In genomic region chr9:90926920-90927319, GRCh38 we compare ENCODE assay signal across 1 cellular context.
TF ChIP-seq lines count a peak whose summit lies in the region.

No MANE protein-coding gene starts in this region.

TF ChIP-seq in WTC11, 78 proteins besides CTCF, POLR2A, EP300 and RAD21 (continued from another document):
- TF ChIP-seq, protein P1, sequence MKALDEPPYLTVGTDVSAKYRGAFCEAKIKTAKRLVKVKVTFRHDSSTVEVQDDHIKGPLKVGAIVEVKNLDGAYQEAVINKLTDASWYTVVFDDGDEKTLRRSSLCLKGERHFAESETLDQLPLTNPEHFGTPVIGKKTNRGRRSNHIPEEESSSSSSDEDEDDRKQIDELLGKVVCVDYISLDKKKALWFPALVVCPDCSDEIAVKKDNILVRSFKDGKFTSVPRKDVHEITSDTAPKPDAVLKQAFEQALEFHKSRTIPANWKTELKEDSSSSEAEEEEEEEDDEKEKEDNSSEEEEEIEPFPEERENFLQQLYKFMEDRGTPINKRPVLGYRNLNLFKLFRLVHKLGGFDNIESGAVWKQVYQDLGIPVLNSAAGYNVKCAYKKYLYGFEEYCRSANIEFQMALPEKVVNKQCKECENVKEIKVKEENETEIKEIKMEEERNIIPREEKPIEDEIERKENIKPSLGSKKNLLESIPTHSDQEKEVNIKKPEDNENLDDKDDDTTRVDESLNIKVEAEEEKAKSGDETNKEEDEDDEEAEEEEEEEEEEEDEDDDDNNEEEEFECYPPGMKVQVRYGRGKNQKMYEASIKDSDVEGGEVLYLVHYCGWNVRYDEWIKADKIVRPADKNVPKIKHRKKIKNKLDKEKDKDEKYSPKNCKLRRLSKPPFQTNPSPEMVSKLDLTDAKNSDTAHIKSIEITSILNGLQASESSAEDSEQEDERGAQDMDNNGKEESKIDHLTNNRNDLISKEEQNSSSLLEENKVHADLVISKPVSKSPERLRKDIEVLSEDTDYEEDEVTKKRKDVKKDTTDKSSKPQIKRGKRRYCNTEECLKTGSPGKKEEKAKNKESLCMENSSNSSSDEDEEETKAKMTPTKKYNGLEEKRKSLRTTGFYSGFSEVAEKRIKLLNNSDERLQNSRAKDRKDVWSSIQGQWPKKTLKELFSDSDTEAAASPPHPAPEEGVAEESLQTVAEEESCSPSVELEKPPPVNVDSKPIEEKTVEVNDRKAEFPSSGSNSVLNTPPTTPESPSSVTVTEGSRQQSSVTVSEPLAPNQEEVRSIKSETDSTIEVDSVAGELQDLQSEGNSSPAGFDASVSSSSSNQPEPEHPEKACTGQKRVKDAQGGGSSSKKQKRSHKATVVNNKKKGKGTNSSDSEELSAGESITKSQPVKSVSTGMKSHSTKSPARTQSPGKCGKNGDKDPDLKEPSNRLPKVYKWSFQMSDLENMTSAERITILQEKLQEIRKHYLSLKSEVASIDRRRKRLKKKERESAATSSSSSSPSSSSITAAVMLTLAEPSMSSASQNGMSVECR (CRISPR knock-in tag; IDR thresholded peaks at IDR 0.05; ENCODE audit: borderline replicate concordance): no peak
- TF ChIP-seq MXD4 (CRISPR knock-in tag; IDR thresholded peaks at IDR 0.05; ENCODE audit: borderline replicate concordance) (no peak), ZNF532 (CRISPR knock-in tag; IDR thresholded peaks at IDR 0.05; ENCODE audit: borderline replicate concordance) (no peak)
